Comparison of ENCODE assay signal across 17 cellular contexts in the genomic region with DNA sequence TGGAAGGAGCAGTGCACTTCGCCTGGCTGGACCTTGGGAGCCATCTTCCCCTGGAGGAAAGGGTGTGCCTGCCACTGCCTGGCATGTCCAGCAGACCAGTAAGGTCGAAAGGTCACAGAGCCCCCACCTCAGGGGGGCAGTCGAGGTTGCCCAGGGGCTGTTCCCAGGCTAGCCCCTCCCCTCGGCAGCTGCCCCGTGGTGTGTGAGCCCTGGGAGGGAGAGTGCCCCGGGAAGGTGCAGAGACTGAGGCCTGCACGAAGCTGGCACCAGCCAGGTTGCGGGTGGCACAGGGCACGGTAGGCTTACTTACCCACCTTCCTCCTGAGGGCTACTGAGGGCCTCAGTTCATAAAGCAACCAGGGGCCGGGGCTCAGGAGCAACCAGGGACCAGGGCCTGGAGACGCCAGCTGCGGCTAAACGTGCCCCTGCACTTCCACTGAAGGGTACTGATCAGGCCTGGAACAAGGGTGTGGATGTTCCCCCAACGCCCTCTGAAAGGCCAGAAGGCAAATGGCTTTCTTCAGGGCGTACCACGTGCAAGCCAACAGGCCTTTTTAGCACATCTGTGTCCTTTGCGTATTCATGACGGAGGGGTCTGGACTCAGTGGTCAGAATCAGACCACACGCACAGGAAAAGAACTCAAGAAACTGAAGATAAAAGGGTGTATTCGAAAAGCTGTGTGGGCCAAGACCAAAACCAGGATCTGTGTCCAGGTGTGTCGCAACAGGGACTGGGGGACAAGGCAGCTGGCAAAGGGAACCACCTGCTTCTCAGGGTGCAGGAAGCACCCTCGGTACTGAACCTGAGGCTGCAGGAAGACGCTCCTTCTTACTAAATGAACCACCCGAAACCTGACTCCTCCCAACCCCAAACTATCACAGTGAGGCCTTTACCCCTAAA. TPM values are rescaled to one million over a fixed set of nuclear protein-coding genes. Genes with fewer than 3 reads are reported as not detected.
DNase-seq lines count a peak whose midpoint lies in the region; ATAC-seq, FAIRE-seq and TF ChIP-seq lines count a peak whose summit lies in the region.
"Had no signal": no experiment of that assay in that cellular context is flagged by ENCODE, and none has a peak within 500 bp of the region (broad histone marks: within the 10 kb centered on the region; RNA-seq: fewer than 3 reads in every experiment).

No MANE protein-coding gene starts in this region.

- peaks cover 10% of the 10 kb centered on the region for H3K36me3 Mint-ChIP-seq in activated naive CD4-positive, alpha-beta T cell treated with anti-CD3 and anti-CD28 coated beads, Interleukin-2, amount 50 U/mL, for 24 hours

- H3K9ac ChIP-seq in kidney (ENCODE audit: low read length in 2 of 2): no peak overlapping the region
- H3K9ac ChIP-seq: GM23248 had no signal

- no peak overlapping the region for H3K4me3 Mint-ChIP-seq in activated naive CD4-positive, alpha-beta T cell treated with anti-CD3 and anti-CD28 coated beads, Interleukin-2, amount 50 U/mL, for 24 hours

- DNase-seq in activated naive CD4-positive, alpha-beta T cell treated with Interleukin-2 at 50 U/mL for 16 hours: no peak
- DNase-seq in NCI-H2196 treated with DMSO at 0.1 percent for 48 hours (lab: John Stamatoyannopoulos, UW; ENCODE audit: unreplicated experiment) (peak; percentile 28), kidney (no peak), transverse colon (peak; percentile 42), AG08395 (ENCODE audit: low spot score) (no peak)
- DNase-seq: activated CD4-positive, alpha-beta T cell treated with anti-CD3 and anti-CD28 coated beads, Interleukin-2, amount 50 U/mL, for 1 hour; AML-193; aorta; DMS79; gastrocnemius medialis; GM23248; Right ventricle myocardium superior had no signal

- H3K4me1 ChIP-seq in kidney (ENCODE audit: control insufficient read depth in 1 of 2, insufficient read depth in 1 of 2, low read depth in 1 of 2, low read length in 2 of 2): peaks cover 0 to 6% of the 10 kb centered on the region in 2 donors
- H3K4me1 ChIP-seq in transverse colon: peaks cover 4 to 12% (median 7%) of the 10 kb centered on the region in 4 donors
- H3K4me1 ChIP-seq: gastrocnemius medialis had no signal

- TF ChIP-seq EP300 in transverse colon (IDR thresholded peaks at IDR 0.05; ENCODE audit: low read depth): no peak

- H3K36me3 ChIP-seq in kidney (ENCODE audit: control insufficient read depth in 1 of 2, insufficient read depth in 2 of 2, low read length in 2 of 2) (peaks cover 30 to 41% of the 10 kb centered on the region in 2 donors), transverse colon (peaks cover 0 to 36% (median 13%) of the 10 kb centered on the region in 4 donors)

- no peak for FAIRE-seq in kidney (lab: Jason Lieb, UNC)
- FAIRE-seq: colon, endothelial cell of umbilical vein had no signal

- H3K4me1 Mint-ChIP-seq in activated naive CD4-positive, alpha-beta T cell treated with anti-CD3 and anti-CD28 coated beads, Interleukin-2, amount 50 U/mL, for 24 hours: peaks cover 28% of the 10 kb centered on the region

- intact Hi-C loops in kidney (cut with DNase I): no loop called here
- intact Hi-C loops in transverse colon (cut with DNase I; ENCODE audit: low total_unique reads): no loop called here

- H3K4me3 ChIP-seq in kidney (ENCODE audit: low read length in 2 of 2): no peak overlapping the region
- no peak overlapping the region for H3K4me3 ChIP-seq in transverse colon
- H3K4me3 ChIP-seq: gastrocnemius medialis, GM23248 had no signal

- H3K27ac Mint-ChIP-seq in activated naive CD4-positive, alpha-beta T cell treated with anti-CD3 and anti-CD28 coated beads, Interleukin-2, amount 50 U/mL, for 24 hours: peak overlapping the region; percentile 65

- ATAC-seq in GM19023 (IDR thresholded peaks at IDR 0.05; ENCODE audit: unreplicated experiment) (no peak), HG02798 (IDR thresholded peaks at IDR 0.05; ENCODE audit: poor library complexity, unreplicated experiment) (no peak)
- ATAC-seq: gastrocnemius medialis had no signal

- 74 to 75% methylated on average over 2 to 24 of the region's 24 CpGs for WGBS in transverse colon (ENCODE audit: low coverage in 1 of 2), 2 donors

- TF ChIP-seq CTCF in kidney (IDR thresholded peaks at IDR 0.05; ENCODE audit: borderline replicate concordance, extremely low read depth, insufficient read depth) (no peak), transverse colon (IDR thresholded peaks at IDR 0.05) (no peak)

- H3K27me3 Mint-ChIP-seq in activated naive CD4-positive, alpha-beta T cell treated with anti-CD3 and anti-CD28 coated beads, Interleukin-2, amount 50 U/mL, for 24 hours: no peaks in the 10 kb centered on the region

- TF ChIP-seq POLR2A in transverse colon (IDR thresholded peaks at IDR 0.05): no peak

- H3K9me3 ChIP-seq in kidney (ENCODE audit: control insufficient read depth in 1 of 2, low read length in 2 of 2) (no peaks in the 10 kb centered on the region), transverse colon (no peaks in the 10 kb centered on the region)
- H3K9me3 ChIP-seq: gastrocnemius medialis had no signal

- H3K27me3 ChIP-seq in transverse colon: no peaks in the 10 kb centered on the region
- H3K27me3 ChIP-seq: gastrocnemius medialis had no signal

- H3K27ac ChIP-seq in kidney (ENCODE audit: low read depth in 2 of 2, low read length in 2 of 2): peak overlapping the region; percentile 11 to 14
- peak overlapping the region in 2 of 4 donors; percentile 43 to 68 for H3K27ac ChIP-seq in transverse colon
- H3K27ac ChIP-seq: gastrocnemius medialis had no signal

- in situ Hi-C loops in transverse colon (cut with MboI; ENCODE audit: low pct_ligation_motif_present in 1 of 4, low pct_unique_long_range_greater_than_20kb in 1 of 4, low sequenced_read_pairs in 3 of 4): loop anchor here in 2 of 4 donors (25.0 kb wide), 1 partner anchor 126 kb away; the partner anchor contains the start of gene BHLHE23 (in 2 of the 2)

- H3K9me3 Mint-ChIP-seq in activated naive CD4-positive, alpha-beta T cell treated with anti-CD3 and anti-CD28 coated beads, Interleukin-2, amount 50 U/mL, for 24 hours: no peaks in the 10 kb centered on the region

RNA-seq across cellular contexts. Expression of gene TCFL5, which starts 24.4 kb away (rescaled TPM):
- total RNA-seq in kidney (11.5 TPM), transverse colon (10 to 100 TPM in 1 of 4 donors, 1 to 10 TPM in 3; 5.2 to 19.9 (median 5.9) TPM)
- 6.1 TPM for polyA plus RNA-seq in kidney (ENCODE audit: insufficient read depth, low read depth, low replicate concordance)

RNA-seq across cellular contexts. Expression of gene DIDO1, which starts 40.2 kb away (rescaled TPM):
- 67.9 TPM for total RNA-seq in kidney
- polyA plus RNA-seq in kidney (ENCODE audit: insufficient read depth, low read depth, low replicate concordance): 23.0 TPM
- 100 to 1,000 TPM in 1 of 4 donors, 10 to 100 TPM in 3; 68.3 to 135 (median 88.0) TPM for total RNA-seq in transverse colon

RNA-seq across cellular contexts. Expression of gene GID8, which starts 51.9 kb away (rescaled TPM):
- total RNA-seq in kidney (37.3 TPM), transverse colon (10 to 100 TPM; 29.5 to 34.1 (median 31.7) TPM)
- 16.4 TPM for polyA plus RNA-seq in kidney (ENCODE audit: insufficient read depth, low read depth, low replicate concordance)

Comparison
In these comparisons a context has a peak if more than half of its experiments do, and no peak if none do; other contexts are left out.
1. DNase-seq: peak in NCI-H2196 treated with DMSO at 0.1 percent for 48 hours (single experiment) and transverse colon (single experiment); none in activated naive CD4-positive, alpha-beta T cell treated with Interleukin-2 at 50 U/mL for 16 hours (single experiment), kidney (single experiment) and AG08395 (single experiment).